ENCODE assay signal across 9 cellular contexts in genomic region chr10:79758297-79758993, GRCh38. TPM values are rescaled to one million over a fixed set of nuclear protein-coding genes. Genes with fewer than 3 reads are reported as not detected.
DNase-seq lines count a peak whose midpoint lies in the region; ATAC-seq, FAIRE-seq and TF ChIP-seq lines count a peak whose summit lies in the region.
"Not testable (repeated sequence)": the region's sequence is repeated elsewhere in the genome, so short reads cannot be mapped to it uniquely, and the experiment has no call there.
"Had no signal": no experiment of that assay in that cellular context is flagged by ENCODE, and none has a peak within 500 bp of the region (broad histone marks: within the 10 kb centered on the region; RNA-seq: fewer than 3 reads in every experiment).

No MANE protein-coding gene starts in this region.

- not testable (repeated sequence) for H2AK5ac ChIP-seq in H9 (ENCODE audit: insufficient read length, low read length)

- H2BK5ac ChIP-seq in H9 (ENCODE audit: insufficient read length, low read length): not testable (repeated sequence)

- H4K20me1 ChIP-seq in H9 (ENCODE audit: control insufficient read depth, insufficient read depth, insufficient read length); K562 (replicated peaks; ENCODE audit: control insufficient read depth, insufficient read depth, low read length): not testable (repeated sequence)

- CTCF ChIA-PET in K562 (lab: Yijun Ruan, JAX; ENCODE audit: low intra/inter-chr PET ratio): not testable (repeated sequence)

- H4K8ac ChIP-seq in H9 (replicated peaks; ENCODE audit: insufficient read length, low read depth, low read length): not testable (repeated sequence)

- not testable (repeated sequence) for H3K23me2 ChIP-seq in H9 (ENCODE audit: insufficient read length, low read depth, low read length, poor library complexity, severe bottlenecking)

- not testable (repeated sequence) for BruUV-seq in K562 (replicated peaks; lab: Mats Ljungman, UMichigan)

- TF ChIP-seq POLR2A in K562 (conservative IDR thresholded peaks at IDR 0.05): not testable (repeated sequence)

- H3K27ac ChIP-seq in H9 (ENCODE audit: insufficient read length, low read depth, low read length); K562 (ENCODE audit: extremely low read depth, low read depth, low read length); left lung: not testable (repeated sequence)

- not testable (repeated sequence) for FAIRE-seq in K562 (lab: Jason Lieb, UNC)

- peak; percentile 36 for DNase-seq in A172 (ENCODE audit: low spot score)
- DNase-seq in DMS53 treated with DMSO at 0.1 percent for 48 hours (lab: John Stamatoyannopoulos, UW; ENCODE audit: unreplicated experiment): peak; percentile 0
- peak; percentile 37 for DNase-seq in H9
- peak; percentile 18 for DNase-seq in M059J (ENCODE audit: low read depth)
- DNase-seq in SK-MEL-5 (ENCODE audit: low read depth, low spot score): peak; percentile 50
- peak; percentile 8 to 43 (median 18) for DNase-seq in K562 (ENCODE audit: extremely low read depth in 1 of 4, low spot score in 3 of 4)
- peak; percentile 2 for DNase-seq in fibroblast of mammary gland (ENCODE audit: low read depth)
- not testable (repeated sequence) for DNase-seq in left lung

- H3K9me1 ChIP-seq in K562 (ENCODE audit: control insufficient read depth, insufficient read depth, low read length): not testable (repeated sequence)

- H3K4me3 Mint-ChIP-seq in H9: not testable (repeated sequence)

- peak in 1 of 2 experiments; percentile 35; a peak in 2 of 4 replicates for TF ChIP-seq RAD21 in K562 (CRISPR knock-in tag; conservative IDR thresholded peaks at IDR 0.05 in 1 of 2, IDR thresholded peaks at IDR 0.05 in 1 of 2)

- H3K56ac ChIP-seq in H9 (ENCODE audit: insufficient read length, low read depth, low read length): not testable (repeated sequence)

- POLR2A ChIA-PET in K562 (lab: Yijun Ruan, JAX): not testable (repeated sequence)

- not testable (repeated sequence) for H3K79me1 ChIP-seq in H9 (ENCODE audit: insufficient read depth, low read depth, low read length, poor library complexity, severe bottlenecking)

- H3K9ac ChIP-seq in H9 (ENCODE audit: extremely low read depth, insufficient read length, low read length); K562 (ENCODE audit: insufficient read depth in 1 of 2, low read depth in 2 of 2, low read length in 2 of 2): not testable (repeated sequence)

- ATAC-seq in K562 (peak; percentile 93), left lung (peak; percentile 54)

- H4K5ac ChIP-seq in H9 (ENCODE audit: insufficient read length, low read depth, low read length): not testable (repeated sequence)

- not testable (repeated sequence) for H3K27ac Mint-ChIP-seq in H9

- intact Hi-C loops in K562 (cut with micrococcal nuclease); left lung (cut with DNase I): not testable (repeated sequence)

- not testable (repeated sequence) for H3K4me3 ChIP-seq in K562; fibroblast of mammary gland (ENCODE audit: control insufficient read depth, low read depth, low read length); left lung

- H3K9me3 Mint-ChIP-seq in H9: not testable (repeated sequence)

- not testable (repeated sequence) for H3K79me2 ChIP-seq in H9 (ENCODE audit: insufficient read depth, low read length); K562 (ENCODE audit: control insufficient read depth, insufficient read depth, low read length)

- in situ Hi-C loops in SK-MEL-5 (cut with HindIII; ENCODE audit: low pct_unique_long_range_greater_than_20kb, low sequenced_read_pairs); K562 (cut with MboI): not testable (repeated sequence)

- H3K18ac ChIP-seq in H9 (ENCODE audit: insufficient read length, low read depth, low read length): not testable (repeated sequence)

- TF ChIP-seq CTCF in H9 (conservative IDR thresholded peaks at IDR 0.05) (peak; percentile 61), K562 (IDR thresholded peaks at IDR 0.05 in 2 of 3, conservative IDR thresholded peaks at IDR 0.05 in 1 of 3; ENCODE audit: insufficient read depth in 2 of 3, low read depth in 1 of 3, low read length in 3 of 3) (peak; percentile 19 to 39 (median 34); a peak in 4 of 6 replicates)
- TF ChIP-seq CTCF in fibroblast of mammary gland (conservative IDR thresholded peaks at IDR 0.05; ENCODE audit: control insufficient read depth, insufficient read depth, low read depth, low read length); left lung (IDR thresholded peaks at IDR 0.05): not testable (repeated sequence)

- H3K14ac ChIP-seq in H9 (ENCODE audit: insufficient read depth, low read length): not testable (repeated sequence)

- H3K4ac ChIP-seq in H9 (ENCODE audit: low read depth, low read length): not testable (repeated sequence)

- WGBS in H9 (ENCODE audit: extremely low coverage, insufficient read length, low lambda C conversion rate): no CpG with 5 or more reads among the region's 3 CpGs
- 73% methylated on average over 3 of the region's 3 CpGs for WGBS in K562 (ENCODE audit: insufficient coverage, low coverage, missing lambda C conversion rate)

- H3K9me3 ChIP-seq in H9 (ENCODE audit: control insufficient read depth, low read depth, low read length); K562 (replicated peaks; ENCODE audit: control insufficient read depth, insufficient read depth, low read depth, low read length); left lung: not testable (repeated sequence)

- TF ChIP-seq EP300 in K562 (IDR thresholded peaks at IDR 0.05; ENCODE audit: low read length): not testable (repeated sequence)

- not testable (repeated sequence) for H3K23ac ChIP-seq in H9 (ENCODE audit: insufficient read length, low read depth, low read length)

- H3K4me2 ChIP-seq in H9 (ENCODE audit: insufficient read depth, insufficient read length, low read length); K562 (ENCODE audit: insufficient read depth, low read length): not testable (repeated sequence)

- H3T11ph ChIP-seq in H9 (ENCODE audit: low read length): not testable (repeated sequence)

- H3K36me3 ChIP-seq in K562 (ENCODE audit: control insufficient read depth, insufficient read depth, low read length); left lung: not testable (repeated sequence)

- H3K27me3 ChIP-seq in H9 (ENCODE audit: insufficient read depth, low read length); K562 (ENCODE audit: control insufficient read depth in 2 of 2, insufficient read depth in 2 of 2, low read length in 2 of 2); left lung: not testable (repeated sequence)

- not testable (repeated sequence) for H2BK120ac ChIP-seq in H9 (ENCODE audit: low read depth, low read length, poor library complexity, severe bottlenecking)

- not testable (repeated sequence) for H4K91ac ChIP-seq in H9 (ENCODE audit: insufficient read length, low read depth, low read length)

- H3K27me3 Mint-ChIP-seq in H9 (ENCODE audit: low read depth): not testable (repeated sequence)

- not testable (repeated sequence) for H3K4me1 Mint-ChIP-seq in H9

- not testable (repeated sequence) for H2BK20ac ChIP-seq in H9 (ENCODE audit: low read depth, low read length, poor library complexity, severe bottlenecking)

- H2AFZ ChIP-seq in H9 (ENCODE audit: low read length); K562 (ENCODE audit: low read depth, low read length): not testable (repeated sequence)

- not testable (repeated sequence) for H2BK15ac ChIP-seq in H9 (ENCODE audit: low read depth, low read length)

- H2BK12ac ChIP-seq in H9 (ENCODE audit: insufficient read length, low read depth, low read length): not testable (repeated sequence)

- H3K36me3 Mint-ChIP-seq in H9 (ENCODE audit: insufficient read depth in 1 of 3, low read depth in 3 of 3): not testable (repeated sequence)

- not testable (repeated sequence) for H3K4me1 ChIP-seq in H9 (ENCODE audit: insufficient read depth, low read length); K562 (replicated peaks in 1 of 2; ENCODE audit: control insufficient read depth in 2 of 2, insufficient read depth in 2 of 2, low read length in 2 of 2); left lung

RNA-seq across cellular contexts. Expression of gene NUTM2B, which starts 55.4 kb away (rescaled TPM):
- total RNA-seq in A172 (2014; rRNA removed; shearing (Covaris generic)): 1.2 TPM in 2 replicates
- total RNA-seq in H9 (2021) (0.07 and 0.46 TPM in 2 replicates), K562 (2014; rRNA removed) (2.5 and 3.3 TPM in 2 replicates), K562 (2014; rRNA removed; fragmentation: Illumina TruSeq; extraction: Trizol) (0.22 and 0.47 TPM in 2 replicates), K562 (2015; rRNA removed; fragmentation: Illumina TruSeq; extraction: Trizol) (0.80 and 0.87 TPM in 2 replicates), K562 (2021) (1.4 and 2.3 TPM in 2 replicates), left lung (1 to 10 TPM in 1 of 2 donors, under 1 TPM in 1; 0.76 to 1.5 TPM)
- total RNA-seq in M059J (2014; rRNA removed; shearing (Covaris generic)): 0.10 and 0.32 TPM in 2 replicates
- total RNA-seq in SK-MEL-5 (2014; rRNA removed; shearing (Covaris generic)): 0.53 and 0.67 TPM in 2 replicates
- polyA plus RNA-seq in SK-MEL-5 (2015; cell fraction: cytosol; rRNA removed): 0.57 and 0.71 TPM in 2 replicates
- 0.91 TPM in 1 of 2 replicates, not detected in the other for polyA plus RNA-seq in SK-MEL-5 (2015; cell fraction: nucleus; rRNA removed)
- 1.0 and 1.1 TPM in 2 replicates for total RNA-seq in K562 (2011; cell fraction: chromatin; rRNA removed; ENCODE audit: low replicate concordance)
- total RNA-seq in K562 (2011; cell fraction: nucleolus; rRNA removed): 1.2 and 1.8 TPM in 2 replicates
- 0.46 and 0.51 TPM in 2 replicates for total RNA-seq in K562 (2011; cell fraction: nucleoplasm; rRNA removed)
- polyA plus RNA-seq in K562 (2011; rRNA removed) (0.40 and 0.42 TPM in 2 replicates), K562 (2014; fragmentation: Illumina TruSeq; extraction: Trizol) (0.79 and 1.3 TPM in 2 replicates), K562 (2014; fragmentation: Nextera tagmentation; extraction: Ambion mirVana) (not detected), K562 (2014; rRNA removed) (0.90 and 1.6 TPM in 2 replicates)
- polyA plus RNA-seq in K562 (2011; cell fraction: cytosol; rRNA removed): 0.40 and 0.63 TPM in 2 replicates
- 0.56 and 0.90 TPM in 2 replicates for polyA plus RNA-seq in K562 (2011; cell fraction: nucleus; rRNA removed)
- 2.0 and 2.6 TPM in 2 replicates for polyA plus RNA-seq in K562 (2012)
- 0.27 and 0.32 TPM in 2 replicates for polyA minus RNA-seq in K562 (2011; rRNA and poly(A)+ RNA removed)
- 0.29 and 1.3 TPM in 2 replicates for polyA minus RNA-seq in K562 (2011; cell fraction: cytosol; rRNA and poly(A)+ RNA removed)
- polyA minus RNA-seq in K562 (2011; cell fraction: nucleus; rRNA and poly(A)+ RNA removed): 0.44 and 0.54 TPM in 2 replicates
- polyA plus RNA-seq: CD8-positive, alpha-beta memory T cell had no signal
